ENCODE assay signal across 13 cellular contexts in the genomic region with DNA sequence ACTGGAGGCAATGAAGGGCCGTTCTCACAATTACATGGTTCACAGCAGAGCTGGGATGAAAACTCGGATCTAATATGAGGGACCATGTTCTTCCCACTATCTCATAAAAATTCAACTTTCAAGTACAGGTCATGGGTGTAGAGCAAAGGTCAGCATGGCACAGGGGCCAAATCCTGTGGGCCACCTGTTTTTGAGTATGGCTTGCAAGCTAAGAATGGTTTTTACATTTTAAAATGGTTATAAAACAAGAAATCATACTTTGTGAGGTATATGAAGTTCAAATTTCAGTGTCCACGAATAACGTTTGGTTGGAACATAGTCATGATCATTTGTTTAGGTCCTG. TPM values are rescaled to one million over a fixed set of nuclear protein-coding genes. Genes with fewer than 3 reads are reported as not detected.
DNase-seq lines count a peak whose midpoint lies in the region; ATAC-seq, FAIRE-seq and TF ChIP-seq lines count a peak whose summit lies in the region.
"Had no signal": no experiment of that assay in that cellular context is flagged by ENCODE, and none has a peak within 500 bp of the region (broad histone marks: within the 10 kb centered on the region; RNA-seq: fewer than 3 reads in every experiment).

No MANE protein-coding gene starts in this region.

- FAIRE-seq in pancreas (lab: Jason Lieb, UNC): no peak
- FAIRE-seq: kidney had no signal

- H3K79me2 ChIP-seq in KMS-11 (ENCODE audit: insufficient read depth, low read depth): peaks cover 61% of the 10 kb centered on the region

- WGBS in pancreas, 2 donors: 51 to 57% methylated on average over 4 of the region's 4 CpGs

- CTCF ChIA-PET in MCF 10A (lab: Yijun Ruan, JAX): interaction anchor here (0.6 to 7.5 kb wide), 7 partner anchors 10 to 257 kb away, joined by 3 to 309 read pairs (median 3); no protein-coding TSS in a partner anchor

- no peaks in the 10 kb centered on the region for H4K20me1 ChIP-seq in KMS-11 (ENCODE audit: insufficient read depth)

- DNase-seq in CD14-positive monocyte (ENCODE audit: low spot score): no peak
- DNase-seq in MCF 10A (ENCODE audit: unreplicated experiment): no peak
- no peak for DNase-seq in natural killer cell
- no peak for DNase-seq in KBM-7
- no peak for DNase-seq in HAP-1 (ENCODE audit: low spot score in 2 of 2)
- no peak for DNase-seq in pancreas
- DNase-seq: amygdala, COR-L47, kidney, NCI-H2081 had no signal

- H3K4me3 ChIP-seq in KMS-11 (IDR thresholded peaks at IDR 0.05; ENCODE audit: insufficient read depth, low read depth, low read length): no peak overlapping the region
- H3K4me3 ChIP-seq in HAP-1: no peak overlapping the region
- H3K4me3 ChIP-seq in pancreas: peak overlapping the region in 2 of 4 donors; percentile 86 to 91

- no TSS peak for BruUV-seq in MCF 10A (replicated peaks; lab: Mats Ljungman, UMichigan)

- H3K4me2 ChIP-seq in KMS-11: peak overlapping the region; percentile 36; the same call in 1 of the 2 replicates

- ATAC-seq in natural killer cell (no peak), GM21360 (IDR thresholded peaks at IDR 0.05; ENCODE audit: unreplicated experiment) (no peak), pancreas (no peak)

- no peak overlapping the region for H3K9ac ChIP-seq in KMS-11

- H3K27me3 ChIP-seq in KMS-11 (ENCODE audit: insufficient read depth, low read depth) (no peaks in the 10 kb centered on the region), HAP-1 (ENCODE audit: low read depth) (no peaks in the 10 kb centered on the region), pancreas (no peaks in the 10 kb centered on the region)
- H3K27me3 ChIP-seq: esophagus muscularis mucosa had no signal

- H3K36me3 Mint-ChIP-seq in CD14-positive monocyte (peaks cover 8 to 17% of the 10 kb centered on the region in 2 donors), MCF 10A (ENCODE audit: insufficient read depth, unreplicated experiment) (peaks cover 1% of the 10 kb centered on the region), natural killer cell (no peaks in the 10 kb centered on the region)

- peaks cover 77% of the 10 kb centered on the region for H3K4me1 ChIP-seq in KMS-11 (ENCODE audit: low read depth, poor library complexity, severe bottlenecking)
- peaks cover 24% of the 10 kb centered on the region for H3K4me1 ChIP-seq in HAP-1
- H3K4me1 ChIP-seq in pancreas: peaks cover 18 to 46% (median 39%) of the 10 kb centered on the region in 3 donors

- no peak overlapping the region for H2AFZ ChIP-seq in KMS-11 (ENCODE audit: low read depth)

- H3K27ac ChIP-seq in KMS-11: no peak overlapping the region
- peak overlapping the region in 2 of 4 donors; percentile 29 to 99 for H3K27ac ChIP-seq in pancreas

- H3K27me3 Mint-ChIP-seq in CD14-positive monocyte (ENCODE audit: low read depth in 3 of 3) (peaks cover 0 to 2% (median 2%) of the 10 kb centered on the region in 3 donors), MCF 10A (ENCODE audit: insufficient read depth, unreplicated experiment) (no peaks in the 10 kb centered on the region), natural killer cell (ENCODE audit: low read depth in 2 of 2) (no peaks in the 10 kb centered on the region)

- in situ Hi-C loops in KBM-7 (cut with MboI; ENCODE audit: low pct_unique_long_range_greater_than_20kb, low sequenced_read_pairs): loop anchor here (25.0 kb wide), 1 partner anchor 425 kb away; no protein-coding TSS in a partner anchor
- in situ Hi-C loops in HAP-1 (cut with MboI; ENCODE audit: low sequenced_read_pairs): loop anchor here (25.0 kb wide), 1 partner anchor 500 kb away; the partner anchor contains the start of gene BCLAF1

- intact Hi-C loops in CD14-positive monocyte (cut with micrococcal nuclease): loop anchor here in 1 of 2 donors (10.0 kb wide), 2 partner anchors 447 to 503 kb away; partner anchors contain the start of gene BCLAF1
- intact Hi-C loops in MCF 10A (cut with micrococcal nuclease): no loop called here
- intact Hi-C loops in natural killer cell (cut with micrococcal nuclease): no loop called here
- intact Hi-C loops in pancreas (cut with DNase I): no loop called here

- H3K4me3 Mint-ChIP-seq in CD14-positive monocyte (peak overlapping the region in 1 of 2 donors; percentile 62), MCF 10A (ENCODE audit: unreplicated experiment) (peak overlapping the region; percentile 70), natural killer cell (peak overlapping the region; percentile 86)

- H3K9me3 Mint-ChIP-seq in CD14-positive monocyte (peaks cover 0 to 2% (median 0%) of the 10 kb centered on the region in 7 donors), MCF 10A (ENCODE audit: unreplicated experiment) (no peaks in the 10 kb centered on the region), natural killer cell (peaks cover 2 to 8% of the 10 kb centered on the region in 2 donors)

- peak overlapping the region; percentile 87 to 95 (median 94) for H3K27ac Mint-ChIP-seq in CD14-positive monocyte
- H3K27ac Mint-ChIP-seq in MCF 10A (ENCODE audit: low read depth, unreplicated experiment): peak overlapping the region; percentile 97
- peak overlapping the region; percentile 96 for H3K27ac Mint-ChIP-seq in natural killer cell

- no peak for TF ChIP-seq CTCF in CD14-positive monocyte (IDR thresholded peaks at IDR 0.05)
- no peak for TF ChIP-seq CTCF in KMS-11 (conservative IDR thresholded peaks at IDR 0.05; ENCODE audit: low read depth, low read length)
- no peak for TF ChIP-seq CTCF in MCF 10A (IDR thresholded peaks at IDR 0.05; ENCODE audit: unreplicated experiment)
- TF ChIP-seq CTCF in natural killer cell (IDR thresholded peaks at IDR 0.05): no peak
- TF ChIP-seq CTCF in pancreas (IDR thresholded peaks at IDR 0.05): no peak

- POLR2A ChIA-PET in MCF 10A (lab: Yijun Ruan, JAX): interaction anchor here (0.5 to 7.8 kb wide), 11 partner anchors 13 to 503 kb away, joined by 3 to 204 read pairs (median 5); partner anchors contain the start of gene BCLAF1

- H3K9me3 ChIP-seq in HAP-1: no peaks in the 10 kb centered on the region
- no peaks in the 10 kb centered on the region for H3K9me3 ChIP-seq in pancreas
- H3K9me3 ChIP-seq: esophagus muscularis mucosa had no signal

- H3K4me1 Mint-ChIP-seq in CD14-positive monocyte (peaks cover 79% of the 10 kb centered on the region), MCF 10A (ENCODE audit: insufficient read depth, unreplicated experiment) (peaks cover 28% of the 10 kb centered on the region), natural killer cell (peaks cover 75 to 76% of the 10 kb centered on the region in 2 donors)

- H3K36me3 ChIP-seq in KMS-11 (ENCODE audit: insufficient read depth) (no peaks in the 10 kb centered on the region), HAP-1 (replicated peaks) (no peaks in the 10 kb centered on the region), pancreas (no peaks in the 10 kb centered on the region)
- H3K36me3 ChIP-seq: esophagus muscularis mucosa had no signal

RNA-seq across cellular contexts. Expression of gene MAP3K5, which starts 4.6 kb away (rescaled TPM):
- polyA plus RNA-seq in CD14-positive monocyte: 10 to 100 TPM in 1 of 2 donors, 1 to 10 TPM in 1; 9.6 to 11.1 TPM
- total RNA-seq in MCF 10A (2022): 7.6 and 8.4 TPM in 2 replicates
- total RNA-seq in natural killer cell: 10 to 100 TPM; 19.7 to 36.7 (median 35.4) TPM
- 10 to 100 TPM; 15.7 to 28.6 (median 20.0) TPM for total RNA-seq in pancreas
- polyA plus RNA-seq in pancreas: 1 to 10 TPM; 6.7 to 7.0 TPM

RNA-seq across cellular contexts. Expression of gene PEX7, which starts 34.7 kb away (rescaled TPM):
- polyA plus RNA-seq in CD14-positive monocyte: 1 to 10 TPM; 3.9 to 6.1 TPM
- total RNA-seq in MCF 10A (2022): 6.0 and 8.2 TPM in 2 replicates
- 1 to 10 TPM; 2.4 to 3.6 (median 2.5) TPM for total RNA-seq in natural killer cell
- total RNA-seq in pancreas: 1 to 10 TPM; 5.6 to 9.3 (median 7.4) TPM
- polyA plus RNA-seq in pancreas: 1 to 10 TPM; 3.9 to 7.4 TPM
